9 cellular contexts compared by ENCODE assay signal in the genomic region with DNA sequence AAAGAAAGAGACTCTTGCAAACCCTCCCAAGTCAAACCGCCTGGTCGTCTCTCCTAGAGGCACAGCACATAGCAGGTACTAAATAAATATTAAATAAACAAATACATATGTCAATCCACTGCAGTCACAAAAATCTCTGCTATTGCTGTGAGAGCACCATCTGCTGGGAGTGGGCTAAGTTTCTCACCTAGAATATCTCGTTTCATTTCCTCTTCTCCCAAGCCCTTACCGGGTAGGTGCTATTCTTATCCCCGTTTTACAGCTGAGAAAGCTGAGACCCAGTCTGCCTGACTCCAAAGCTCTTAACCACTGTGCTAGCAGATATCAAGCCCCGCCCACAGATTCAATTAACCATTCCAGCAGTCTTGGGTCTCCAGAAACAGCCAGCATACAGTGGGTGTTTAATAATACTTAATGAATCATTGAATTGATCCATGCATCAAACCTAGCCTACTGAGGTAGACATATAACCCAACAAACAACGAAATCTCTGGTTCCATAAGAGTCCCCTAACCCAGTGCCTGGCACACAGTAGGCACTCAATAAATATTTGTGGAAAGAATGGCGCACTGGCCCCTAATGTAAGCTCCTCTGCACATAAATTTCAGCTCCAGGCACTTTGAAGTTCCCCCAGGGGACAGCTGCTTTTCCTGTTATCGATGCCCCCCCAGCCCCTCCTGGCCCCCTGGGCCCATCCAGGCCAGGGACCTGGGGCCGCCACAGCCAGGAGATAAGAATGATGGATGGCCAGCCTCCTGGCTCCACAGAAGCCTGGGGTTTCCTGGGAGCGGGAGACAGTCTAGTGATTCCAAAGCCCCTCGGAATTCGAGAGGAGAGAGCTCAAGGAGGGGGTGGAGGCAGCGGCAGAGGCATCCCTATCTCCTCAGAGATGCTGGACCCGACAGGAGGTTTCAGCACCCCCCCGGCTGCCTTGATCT.
DNase-seq lines count a peak whose midpoint lies in the region; ATAC-seq and TF ChIP-seq lines count a peak whose summit lies in the region.
"Had no signal": no experiment of that assay in that cellular context is flagged by ENCODE, and none has a peak within 500 bp of the region (broad histone marks: within the 10 kb centered on the region; RNA-seq: fewer than 3 reads in every experiment).

No MANE protein-coding gene starts in this region.

- H3K9me3 ChIP-seq in heart left ventricle: no peaks in the 10 kb centered on the region

- TF ChIP-seq CTCF in GM12873 (IDR thresholded peaks at IDR 0.05; ENCODE audit: insufficient read depth, low read depth, low read length, missing control alignments): peak; percentile 64
- TF ChIP-seq CTCF in epithelial cell of esophagus (IDR thresholded peaks at IDR 0.05; ENCODE audit: insufficient read depth, low read depth, low read length, missing control alignments): peak; percentile 15
- peak in 1 of 12 donors; percentile 10 for TF ChIP-seq CTCF in heart left ventricle (IDR thresholded peaks at IDR 0.05)

- intact Hi-C loops in heart left ventricle (cut with DNase I): no loop called here

- TF ChIP-seq POLR2A in heart left ventricle (IDR thresholded peaks at IDR 0.05): no peak

- H3K27ac ChIP-seq in heart left ventricle: no peak overlapping the region

- no peaks in the 10 kb centered on the region for H3K36me3 ChIP-seq in heart left ventricle

- no peaks in the 10 kb centered on the region for H3K4me1 ChIP-seq in heart left ventricle

- no peak overlapping the region for H3K4me3 ChIP-seq in epithelial cell of esophagus (ENCODE audit: low read length)
- no peak overlapping the region for H3K4me3 ChIP-seq in heart left ventricle

- ATAC-seq in GM21423 (IDR thresholded peaks at IDR 0.05; ENCODE audit: unreplicated experiment) (peak; percentile 94), HG03469 (IDR thresholded peaks at IDR 0.05; ENCODE audit: unreplicated experiment) (peak; percentile 90), heart left ventricle (no peak)

- DNase-seq in epithelial cell of esophagus (ENCODE audit: low read depth) (no peak), heart left ventricle (no peak), AG08396 (ENCODE audit: low spot score) (no peak)
- no peak for DNase-seq in activated CD8-positive, alpha-beta memory T cell treated with anti-CD3 and anti-CD28 coated beads for 24 hours
- DNase-seq in activated CD4-positive, alpha-beta T cell treated with anti-CD3 and anti-CD28 coated beads for 1 hour: no peak
- DNase-seq: kidney glomerular epithelial cell had no signal

- peaks cover 0 to 48% (median 14%) of the 10 kb centered on the region in 9 donors for H3K27me3 ChIP-seq in heart left ventricle

- 27 to 36% (median 29%) methylated on average over 12 to 16 of the region's 16 CpGs for WGBS in heart left ventricle, 4 donors

Comparison
In these comparisons a context has a peak if more than half of its experiments do, and no peak if none do; other contexts are left out.
1. ATAC-seq: peak in GM21423 (single experiment) and HG03469 (single experiment); none in heart left ventricle (0 of 4).